8 cellular contexts compared by ENCODE assay signal in genomic region chr22:26679003-26679629, GRCh38. TPM values are rescaled to one million over a fixed set of nuclear protein-coding genes. Genes with fewer than 3 reads are reported as not detected.
DNase-seq lines count a peak whose midpoint lies in the region; ATAC-seq and TF ChIP-seq lines count a peak whose summit lies in the region.

No MANE protein-coding gene starts in this region.

- H3K9me3 Mint-ChIP-seq in brain = peaks cover 0 to 8% (median 5%) of the 10 kb centered on the region in 5 experiments

- H3K4me1 Mint-ChIP-seq in brain = peaks cover 47% of the 10 kb centered on the region

- peak; percentile 67 for DNase-seq in SIG-M5 treated with dmso at 0.1 percent for 504 hours (lab: John Stamatoyannopoulos, UW; ENCODE audit: unreplicated experiment)
- no peak for DNase-seq in SIG-M5 (lab: John Stamatoyannopoulos, UW)
- peak; percentile 18 for DNase-seq in NCI-H146 treated with DMSO at 0.1 percent for 48 hours (lab: John Stamatoyannopoulos, UW; ENCODE audit: unreplicated experiment)
- peak; percentile 77 for DNase-seq in UCSD-AML1 (lab: John Stamatoyannopoulos, UW; ENCODE audit: unreplicated experiment)
- peak; percentile 86 for DNase-seq in iPS-NIHi7 (ENCODE audit: extremely low spot score)
- peak; percentile 81 for DNase-seq in stimulated activated CD4-positive, alpha-beta T cell treated with anti-CD3 and anti-CD28 coated beads, Interleukin-15, amount 100 ng/mL, for 24 hours

- ATAC-seq in HG03025 (IDR thresholded peaks at IDR 0.05; ENCODE audit: low FRiP score, unreplicated experiment) = no peak

- peaks cover 14% of the 10 kb centered on the region for H3K27me3 Mint-ChIP-seq in brain

- TF ChIP-seq CTCF in brain (conservative IDR thresholded peaks at IDR 0.05) = peak; percentile 86 to 94

- H3K27ac Mint-ChIP-seq in brain = peak overlapping the region; percentile 73 to 94 (median 80)

- peak overlapping the region in 2 of 5 experiments; percentile 55 to 82 for H3K4me3 Mint-ChIP-seq in brain

- H3K36me3 Mint-ChIP-seq in brain = peaks cover 31% of the 10 kb centered on the region

RNA-seq across cellular contexts. Expression of gene MIAT, which starts 21.7 kb away (rescaled TPM):
- 12.9 TPM for polyA plus RNA-seq in brain (ENCODE audit: insufficient read depth, low read depth, low replicate concordance)

RNA-seq across cellular contexts. Expression of gene CRYBA4, which starts 57.4 kb away (rescaled TPM):
- not detected for polyA plus RNA-seq in brain (ENCODE audit: insufficient read depth, low read depth, low replicate concordance)
